In genomic region chr10:119461380-119461779, GRCh38 we compare ENCODE assay signal across 10 cellular contexts.
DNase-seq lines count a peak whose midpoint lies in the region; ATAC-seq and TF ChIP-seq lines count a peak whose summit lies in the region.
"Had no signal": no experiment of that assay in that cellular context is flagged by ENCODE, and none has a peak within 500 bp of the region (broad histone marks: within the 10 kb centered on the region; RNA-seq: fewer than 3 reads in every experiment).

No MANE protein-coding gene starts in this region.

- H4K20me1 ChIP-seq in HCT116 (ENCODE audit: insufficient read depth) (no peaks in the 10 kb centered on the region), PC-9 (ENCODE audit: insufficient read depth) (no peaks in the 10 kb centered on the region)

- H3K79me2 ChIP-seq in HCT116 (ENCODE audit: insufficient read depth, low read length) (no peaks in the 10 kb centered on the region), PC-9 (ENCODE audit: low read depth) (no peaks in the 10 kb centered on the region)

- intact Hi-C loops in activated CD4-positive, alpha-beta memory T cell treated with anti-CD3 and anti-CD28 coated beads for 36 hours (cut with micrococcal nuclease): loop anchor here (2.0 kb wide), 1 partner anchor 17 kb away; no protein-coding TSS in a partner anchor
- intact Hi-C loops in HCT116 (cut with micrococcal nuclease): no loop called here
- intact Hi-C loops in PC-9 (cut with micrococcal nuclease; ENCODE audit: unreplicated experiment): loop anchor here (1.0 to 5.0 kb wide), 3 partner anchors 11 to 190 kb away; no protein-coding TSS in a partner anchor
- intact Hi-C loops in lower leg skin (cut with DNase I; ENCODE audit: low total_unique reads): no loop called here

- H3K27ac Mint-ChIP-seq in activated CD4-positive, alpha-beta memory T cell treated with anti-CD3 and anti-CD28 coated beads for 36 hours: no peak overlapping the region
- H3K27ac Mint-ChIP-seq in activated CD4-positive, alpha-beta memory T cell treated with anti-CD3 and anti-CD28 coated beads, Interleukin-2, amount 10 ng/mL, durations not matched to agents 7 days and 5 days: no peak overlapping the region
- peak overlapping the region; percentile 78 for H3K27ac Mint-ChIP-seq in stimulated activated naive B cell treated with anti-CD40 and anti-IgM and Interleukin-4, amounts not matched to agents 10 μg/mL and 1 μg/mL and 100 μg/mL, for 72 hours
- no peak overlapping the region for H3K27ac Mint-ChIP-seq in mesothelial cell of epicardium

- H3K4me3 ChIP-seq in HCT116 (replicated peaks in 1 of 2; ENCODE audit: low read depth in 1 of 2, low read length in 2 of 2): peak overlapping the region in 1 of 2 experiments; percentile 31; a peak in 2 of 4 replicates
- peak overlapping the region; percentile 13; the same call in 1 of the 2 replicates for H3K4me3 ChIP-seq in PC-9
- H3K4me3 ChIP-seq in lower leg skin (ENCODE audit: low read depth, poor library complexity, severe bottlenecking): no peak overlapping the region
- H3K4me3 ChIP-seq: thoracic aorta had no signal

- 0 out of 6 replicates have a peak, but pooled peaks of 1 of the 3 experiments have one; percentile 14 for TF ChIP-seq CTCF in HCT116 (IDR thresholded peaks at IDR 0.05 in 2 of 3, conservative IDR thresholded peaks at IDR 0.05 in 1 of 3; ENCODE audit: borderline replicate concordance in 1 of 3, insufficient read depth in 1 of 3, low read depth in 2 of 3, low read length in 2 of 3)
- no peak for TF ChIP-seq CTCF in PC-9 (conservative IDR thresholded peaks at IDR 0.05)
- no peak for TF ChIP-seq CTCF in mesothelial cell of epicardium (IDR thresholded peaks at IDR 0.05; ENCODE audit: unreplicated experiment)
- TF ChIP-seq CTCF in lower leg skin (IDR thresholded peaks at IDR 0.05): no peak

- peak; percentile 95 for ATAC-seq in HCT116
- ATAC-seq in stimulated activated naive B cell treated with anti-CD40 and anti-IgM and Interleukin-4, amounts not matched to agents 10 μg/mL and 1 μg/mL and 100 μg/mL, for 72 hours (replicated peaks): peak; percentile 94 to 95

- H3K4me2 ChIP-seq in HCT116 (ENCODE audit: low read length): peak overlapping the region; percentile 76
- peak overlapping the region; percentile 63 for H3K4me2 ChIP-seq in PC-9

- BruUV-seq in HCT116 (replicated peaks; lab: Mats Ljungman, UMichigan): no TSS peak
- BruUV-seq in PC-9 (replicated peaks; lab: Mats Ljungman, UMichigan): no TSS peak

- H3K4me1 ChIP-seq in HCT116 (ENCODE audit: control insufficient read depth in 1 of 2, insufficient read depth in 2 of 2, low read length in 2 of 2): peaks cover 19 to 28% of the 10 kb centered on the region in 2 experiments
- H3K4me1 ChIP-seq in PC-9 (replicated peaks; ENCODE audit: insufficient read depth): peaks cover 41% of the 10 kb centered on the region

- peaks cover 0 to 5% of the 10 kb centered on the region in 2 experiments; a peak in 1 of 4 replicates for H3K9me3 ChIP-seq in HCT116 (ENCODE audit: control insufficient read depth in 1 of 2, insufficient read depth in 1 of 2, low read depth in 1 of 2, low read length in 2 of 2)
- H3K9me3 ChIP-seq in PC-9 (ENCODE audit: insufficient read depth, low read depth): no peaks in the 10 kb centered on the region; the same call in 1 of the 2 replicates
- H3K9me3 ChIP-seq: thoracic aorta had no signal

- RAD21 ChIA-PET in HCT116 (lab: Charles Lee; ENCODE audit: low non-redundant PET in 1 of 2, low total read pairs in 2 of 2, uncharacterized antibody in 2 of 2, unreplicated experiment in 2 of 2): no interaction called here

- H3K4me3 Mint-ChIP-seq in activated CD4-positive, alpha-beta memory T cell treated with anti-CD3 and anti-CD28 coated beads for 36 hours: no peak overlapping the region
- H3K4me3 Mint-ChIP-seq in activated CD4-positive, alpha-beta memory T cell treated with anti-CD3 and anti-CD28 coated beads, Interleukin-2, amount 10 ng/mL, durations not matched to agents 7 days and 5 days: no peak overlapping the region
- H3K4me3 Mint-ChIP-seq in stimulated activated naive B cell treated with anti-CD40 and anti-IgM and Interleukin-4, amounts not matched to agents 10 μg/mL and 1 μg/mL and 100 μg/mL, for 72 hours: peak overlapping the region; percentile 30 to 35
- no peak overlapping the region for H3K4me3 Mint-ChIP-seq in mesothelial cell of epicardium

- peak; percentile 46 for DNase-seq in activated CD4-positive, alpha-beta memory T cell treated with anti-CD3 and anti-CD28 coated beads for 36 hours
- no peak for DNase-seq in activated CD4-positive, alpha-beta memory T cell treated with anti-CD3 and anti-CD28 coated beads, Interleukin-2, amount 10 ng/mL, durations not matched to agents 7 days and 5 days
- DNase-seq in HCT116 (ENCODE audit: low read depth, low spot score): peak; percentile 78
- DNase-seq in PC-9: peak; percentile 77 to 92
- DNase-seq in stimulated activated naive B cell treated with anti-CD40 and anti-IgM and Interleukin-4, amounts not matched to agents 10 μg/mL and 1 μg/mL and 100 μg/mL, for 72 hours: peak; percentile 66
- no peak for DNase-seq in mesothelial cell of epicardium (ENCODE audit: low spot score in 2 of 2, unreplicated experiment in 2 of 2)
- DNase-seq in lower leg skin (ENCODE audit: low spot score in 2 of 2): no peak
- no peak for DNase-seq in COR-L47 (lab: John Stamatoyannopoulos, UW)
- DNase-seq: NCI-H510A had no signal

- WGBS in lower leg skin, 2 donors: 54 to 80% methylated on average over 3 of the region's 3 CpGs

- CTCF ChIA-PET in activated CD4-positive, alpha-beta memory T cell treated with anti-CD3 and anti-CD28 coated beads for 36 hours (lab: Charles Lee): interaction anchor here (0.6 kb wide), 2 partner anchors 17 to 521 kb away, joined by 3 to 4 read pairs; no protein-coding TSS in a partner anchor
- CTCF ChIA-PET in activated CD4-positive, alpha-beta memory T cell treated with anti-CD3 and anti-CD28 coated beads, Interleukin-2, amount 10 ng/mL, durations not matched to agents 7 days and 5 days (lab: Charles Lee): interaction anchor here (1.0 kb wide), 1 partner anchor 28 kb away, joined by 4 read pairs; no protein-coding TSS in a partner anchor
- CTCF ChIA-PET in HCT116 (lab: Charles Lee): interaction anchor here (1.7 kb wide), 1 partner anchor 28 kb away, joined by 5 read pairs; no protein-coding TSS in a partner anchor
- CTCF ChIA-PET in PC-9 (lab: Charles Lee): no interaction called here

- H3K27me3 ChIP-seq in HCT116 (ENCODE audit: insufficient read depth, low read length) (no peaks in the 10 kb centered on the region), PC-9 (ENCODE audit: insufficient read depth, low read depth) (no peaks in the 10 kb centered on the region)

- H3K27ac ChIP-seq in HCT116 (ENCODE audit: low read depth, low read length) (peak overlapping the region; percentile 10; the same call in 1 of the 2 replicates), PC-9 (peak overlapping the region; percentile 90)
- H3K27ac ChIP-seq: thoracic aorta had no signal

- TF ChIP-seq POLR2A in HCT116 (IDR thresholded peaks at IDR 0.05; ENCODE audit: borderline replicate concordance, extremely low read depth, insufficient read depth, insufficient read length) (no peak), lower leg skin (IDR thresholded peaks at IDR 0.05) (no peak)

- TF ChIP-seq RAD21 in HCT116 (IDR thresholded peaks at IDR 0.05; ENCODE audit: low read depth): no peak; the same call in 1 of the 2 replicates

- H3K36me3 ChIP-seq in HCT116 (ENCODE audit: control insufficient read depth in 1 of 2, insufficient read depth in 2 of 2, low read length in 2 of 2) (no peaks in the 10 kb centered on the region), PC-9 (ENCODE audit: low read depth) (no peaks in the 10 kb centered on the region)

- H3K9me3 Mint-ChIP-seq in activated CD4-positive, alpha-beta memory T cell treated with anti-CD3 and anti-CD28 coated beads for 36 hours: peaks cover 8% of the 10 kb centered on the region
- H3K9me3 Mint-ChIP-seq in activated CD4-positive, alpha-beta memory T cell treated with anti-CD3 and anti-CD28 coated beads, Interleukin-2, amount 10 ng/mL, durations not matched to agents 7 days and 5 days: peaks cover 6% of the 10 kb centered on the region
- H3K9me3 Mint-ChIP-seq in stimulated activated naive B cell treated with anti-CD40 and anti-IgM and Interleukin-4, amounts not matched to agents 10 μg/mL and 1 μg/mL and 100 μg/mL, for 72 hours: peaks cover 4% of the 10 kb centered on the region in 2 donors
- peaks cover 12% of the 10 kb centered on the region for H3K9me3 Mint-ChIP-seq in mesothelial cell of epicardium

- H3K27me3 Mint-ChIP-seq in activated CD4-positive, alpha-beta memory T cell treated with anti-CD3 and anti-CD28 coated beads for 36 hours: no peaks in the 10 kb centered on the region
- H3K27me3 Mint-ChIP-seq in activated CD4-positive, alpha-beta memory T cell treated with anti-CD3 and anti-CD28 coated beads, Interleukin-2, amount 10 ng/mL, durations not matched to agents 7 days and 5 days: peaks cover 6% of the 10 kb centered on the region
- peaks cover 9 to 10% of the 10 kb centered on the region in 2 donors for H3K27me3 Mint-ChIP-seq in stimulated activated naive B cell treated with anti-CD40 and anti-IgM and Interleukin-4, amounts not matched to agents 10 μg/mL and 1 μg/mL and 100 μg/mL, for 72 hours
- H3K27me3 Mint-ChIP-seq in mesothelial cell of epicardium (ENCODE audit: low read depth): peaks cover 17% of the 10 kb centered on the region

- POLR2A ChIA-PET in activated CD4-positive, alpha-beta memory T cell treated with anti-CD3 and anti-CD28 coated beads for 36 hours (lab: Charles Lee): no interaction called here
- POLR2A ChIA-PET in activated CD4-positive, alpha-beta memory T cell treated with anti-CD3 and anti-CD28 coated beads, Interleukin-2, amount 10 ng/mL, durations not matched to agents 7 days and 5 days (lab: Charles Lee): no interaction called here
- POLR2A ChIA-PET in HCT116 (lab: Charles Lee): no interaction called here
- POLR2A ChIA-PET in PC-9 (lab: Charles Lee; ENCODE audit: unreplicated experiment): no interaction called here

- no peak overlapping the region for H2AFZ ChIP-seq in HCT116 (ENCODE audit: low read depth, low read length, poor library complexity, severe bottlenecking)
- no peak overlapping the region for H2AFZ ChIP-seq in PC-9

- no peaks in the 10 kb centered on the region for H3K9me2 ChIP-seq in HCT116 (ENCODE audit: insufficient read depth)
- no peaks in the 10 kb centered on the region for H3K9me2 ChIP-seq in PC-9 (ENCODE audit: insufficient read depth)

- peaks cover 15% of the 10 kb centered on the region for H3K4me1 Mint-ChIP-seq in activated CD4-positive, alpha-beta memory T cell treated with anti-CD3 and anti-CD28 coated beads for 36 hours (ENCODE audit: low read depth)
- peaks cover 37% of the 10 kb centered on the region for H3K4me1 Mint-ChIP-seq in activated CD4-positive, alpha-beta memory T cell treated with anti-CD3 and anti-CD28 coated beads, Interleukin-2, amount 10 ng/mL, durations not matched to agents 7 days and 5 days
- peaks cover 20 to 37% of the 10 kb centered on the region in 2 donors for H3K4me1 Mint-ChIP-seq in stimulated activated naive B cell treated with anti-CD40 and anti-IgM and Interleukin-4, amounts not matched to agents 10 μg/mL and 1 μg/mL and 100 μg/mL, for 72 hours
- no peaks in the 10 kb centered on the region for H3K4me1 Mint-ChIP-seq in mesothelial cell of epicardium

- peaks cover 14% of the 10 kb centered on the region for H3F3A ChIP-seq in PC-9 (ENCODE audit: insufficient read depth, low read depth)

- H3K36me3 Mint-ChIP-seq in activated CD4-positive, alpha-beta memory T cell treated with anti-CD3 and anti-CD28 coated beads for 36 hours: peaks cover 1% of the 10 kb centered on the region
- H3K36me3 Mint-ChIP-seq in activated CD4-positive, alpha-beta memory T cell treated with anti-CD3 and anti-CD28 coated beads, Interleukin-2, amount 10 ng/mL, durations not matched to agents 7 days and 5 days (ENCODE audit: low read depth): peaks cover 12% of the 10 kb centered on the region
- H3K36me3 Mint-ChIP-seq in stimulated activated naive B cell treated with anti-CD40 and anti-IgM and Interleukin-4, amounts not matched to agents 10 μg/mL and 1 μg/mL and 100 μg/mL, for 72 hours: peaks cover 14 to 17% of the 10 kb centered on the region in 2 donors
- no peaks in the 10 kb centered on the region for H3K36me3 Mint-ChIP-seq in mesothelial cell of epicardium

- H3K9ac ChIP-seq in HCT116 (ENCODE audit: low read length): peak overlapping the region; percentile 21

Comparison
In these comparisons a context has a peak if more than half of its experiments do, and no peak if none do; other contexts are left out.
1. DNase-seq: peak in activated CD4-positive, alpha-beta memory T cell treated with anti-CD3 and anti-CD28 coated beads for 36 hours (single experiment), HCT116 (single experiment), PC-9 (2 of 2) and stimulated activated naive B cell treated with anti-CD40 and anti-IgM and Interleukin-4, amounts not matched to agents 10 μg/mL and 1 μg/mL and 100 μg/mL, for 72 hours (single experiment); none in activated CD4-positive, alpha-beta memory T cell treated with anti-CD3 and anti-CD28 coated beads, Interleukin-2, amount 10 ng/mL, durations not matched to agents 7 days and 5 days (single experiment), mesothelial cell of epicardium (0 of 2), lower leg skin (0 of 2) and COR-L47 (single experiment).
2. H3K4me3 Mint-ChIP-seq: peak in stimulated activated naive B cell treated with anti-CD40 and anti-IgM and Interleukin-4, amounts not matched to agents 10 μg/mL and 1 μg/mL and 100 μg/mL, for 72 hours (2 of 2); none in activated CD4-positive, alpha-beta memory T cell treated with anti-CD3 and anti-CD28 coated beads for 36 hours (single experiment), activated CD4-positive, alpha-beta memory T cell treated with anti-CD3 and anti-CD28 coated beads, Interleukin-2, amount 10 ng/mL, durations not matched to agents 7 days and 5 days (single experiment) and mesothelial cell of epicardium (single experiment).
3. intact Hi-C loops: an anchor here in activated CD4-positive, alpha-beta memory T cell treated with anti-CD3 and anti-CD28 coated beads for 36 hours (2.0 kb wide) and PC-9 (1.0 to 5.0 kb wide); none called in HCT116 and lower leg skin.